In the genomic region with DNA sequence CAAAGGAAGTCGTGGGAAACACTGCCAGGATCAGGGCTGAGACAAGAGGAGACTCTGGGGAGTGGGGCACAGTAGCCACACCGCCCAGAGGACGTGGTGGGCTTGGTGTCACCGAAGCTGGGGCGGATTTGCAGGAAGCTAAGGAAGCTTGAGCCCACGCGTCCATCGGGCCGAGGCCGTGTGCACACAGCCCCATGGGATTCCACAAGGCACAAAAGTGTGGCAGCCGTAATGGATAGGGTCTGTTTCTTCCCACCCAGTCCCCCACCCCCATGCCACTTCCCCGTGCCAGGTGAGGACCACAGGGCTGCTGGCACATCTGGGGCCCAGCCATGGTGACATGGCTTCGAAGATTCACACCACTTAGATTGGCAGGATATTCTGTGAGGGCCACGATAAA, we compare ENCODE assay signal across 23 cellular contexts.
DNase-seq lines count a peak whose midpoint lies in the region; TF ChIP-seq lines count a peak whose summit lies in the region.
"Had no signal": no experiment of that assay in that cellular context is flagged by ENCODE, and none has a peak within 500 bp of the region (broad histone marks: within the 10 kb centered on the region; RNA-seq: fewer than 3 reads in every experiment).

No MANE protein-coding gene starts in this region.

- H4K91ac ChIP-seq in trophoblast cell (ENCODE audit: low read depth, low read length), result no peak overlapping the region

- no peak overlapping the region for H4K12ac ChIP-seq in trophoblast cell (ENCODE audit: low read depth, low read length)

- no peak for TF ChIP-seq CTCF in type B pancreatic cell (conservative IDR thresholded peaks at IDR 0.05)

- H3K36me3 Mint-ChIP-seq in type B pancreatic cell, result no peaks in the 10 kb centered on the region
- H3K36me3 Mint-ChIP-seq: CD14-positive monocyte; CD4-positive, alpha-beta memory T cell; CD4-positive, CD25-positive, alpha-beta regulatory T cell; CD8-positive, alpha-beta memory T cell had no signal

- no peaks in the 10 kb centered on the region for H3K27me3 ChIP-seq in trophoblast cell (ENCODE audit: insufficient read depth, low read length)
- H3K27me3 ChIP-seq: BLaER1 had no signal

- DNase-seq in mesenteric fat pad (ENCODE audit: low spot score) (peak; percentile 75), trophoblast cell (no peak), NCI-H1930 (lab: John Stamatoyannopoulos, UW) (no peak), type B pancreatic cell (ENCODE audit: extremely low spot score, unreplicated experiment) (no peak)
- no peak for DNase-seq in activated CD4-positive, alpha-beta T cell treated with anti-CD3 and anti-CD28 coated beads for 48 hours
- DNase-seq: 8988T; ACHN; BE2C; C1 segment of cervical spinal cord; CD4-positive, alpha-beta memory T cell; CD4-positive, CD25-positive, alpha-beta regulatory T cell; CD8-positive, alpha-beta memory T cell; COR-L47; DMS 273 treated with DMSO at 0.1 percent for 48 hours; DMS153; DMS53; DMS79; DND-41; EL; GDM1 had no signal

- no peaks in the 10 kb centered on the region for H3K4me1 Mint-ChIP-seq in type B pancreatic cell (ENCODE audit: unreplicated experiment)
- H3K4me1 Mint-ChIP-seq: CD14-positive monocyte; CD4-positive, alpha-beta memory T cell; CD4-positive, CD25-positive, alpha-beta regulatory T cell; CD8-positive, alpha-beta memory T cell had no signal

- no peak overlapping the region for H2AK5ac ChIP-seq in trophoblast cell (ENCODE audit: low read length)

- no peaks in the 10 kb centered on the region for H3K9me3 Mint-ChIP-seq in type B pancreatic cell
- H3K9me3 Mint-ChIP-seq: CD8-positive, alpha-beta memory T cell had no signal

- no peak overlapping the region for H3K18ac ChIP-seq in trophoblast cell (ENCODE audit: low read length)

- no peaks in the 10 kb centered on the region for H3K4me1 ChIP-seq in trophoblast cell (ENCODE audit: control insufficient read depth in 1 of 2, insufficient read depth in 2 of 2, low read length in 2 of 2)
- H3K4me1 ChIP-seq: BE2C had no signal

- H3K4ac ChIP-seq in trophoblast cell (ENCODE audit: low read depth, low read length), result no peak overlapping the region

- peaks cover 30% of the 10 kb centered on the region for H3K27me3 Mint-ChIP-seq in type B pancreatic cell
- H3K27me3 Mint-ChIP-seq: CD4-positive, CD25-positive, alpha-beta regulatory T cell had no signal

- H3K14ac ChIP-seq in trophoblast cell (ENCODE audit: low read length), result no peak overlapping the region

- H3K79me2 ChIP-seq in trophoblast cell (ENCODE audit: control insufficient read depth, insufficient read depth, low read length, poor library complexity), result no peaks in the 10 kb centered on the region

- no peak overlapping the region for H2BK5ac ChIP-seq in trophoblast cell (ENCODE audit: low read depth, low read length, poor library complexity)

- H3K27ac Mint-ChIP-seq in type B pancreatic cell, result no peak overlapping the region
- H3K27ac Mint-ChIP-seq: CD14-positive monocyte; CD4-positive, alpha-beta memory T cell; CD4-positive, CD25-positive, alpha-beta regulatory T cell had no signal

- WGBS in trophoblast cell (ENCODE audit: extremely low coverage, insufficient coverage, insufficient read length), result no CpG with 5 or more reads among the region's 14 CpGs

- no peaks in the 10 kb centered on the region for H3K36me3 ChIP-seq in trophoblast cell (ENCODE audit: control insufficient read depth in 1 of 2, insufficient read depth in 2 of 2, low read length in 2 of 2)
- H3K36me3 ChIP-seq: BE2C, BLaER1 had no signal

- no peak overlapping the region for H3K23ac ChIP-seq in trophoblast cell (ENCODE audit: low read length)

- H4K8ac ChIP-seq in trophoblast cell (ENCODE audit: low read depth, low read length), result no peak overlapping the region

- no peak overlapping the region for H2BK12ac ChIP-seq in trophoblast cell (ENCODE audit: low read length)

- H3K4me3 Mint-ChIP-seq in type B pancreatic cell, result no peak overlapping the region
- H3K4me3 Mint-ChIP-seq: CD14-positive monocyte; CD4-positive, alpha-beta memory T cell; CD4-positive, CD25-positive, alpha-beta regulatory T cell; CD8-positive, alpha-beta memory T cell had no signal

- H3K9ac ChIP-seq in trophoblast cell (ENCODE audit: low read length), result no peak overlapping the region
- H3K9ac ChIP-seq: BLaER1 had no signal

- H3K4me2 ChIP-seq in trophoblast cell (ENCODE audit: low read length), result no peak overlapping the region
- H3K4me2 ChIP-seq: BLaER1 had no signal

- peaks cover 1% of the 10 kb centered on the region for H3K9me3 ChIP-seq in trophoblast cell (ENCODE audit: insufficient read depth, low read depth, low read length)
- H3K9me3 ChIP-seq: BE2C, BLaER1 had no signal

- H2AFZ ChIP-seq in trophoblast cell (ENCODE audit: insufficient read depth, low read length, poor library complexity), result no peak overlapping the region

- no peak overlapping the region for H3K27ac ChIP-seq in trophoblast cell (ENCODE audit: low read depth, low read length)
- H3K27ac ChIP-seq: BLaER1 had no signal

- H3K4me3 ChIP-seq in trophoblast cell (ENCODE audit: low read depth, low read length), result peak overlapping the region; percentile 12
- H3K4me3 ChIP-seq: BLaER1, GM12878 had no signal

- no peak overlapping the region for H2BK120ac ChIP-seq in trophoblast cell (ENCODE audit: insufficient read depth, low read length, poor library complexity)

- H3K79me1 ChIP-seq in trophoblast cell (ENCODE audit: low read length), result no peaks in the 10 kb centered on the region
